In the genomic region with DNA sequence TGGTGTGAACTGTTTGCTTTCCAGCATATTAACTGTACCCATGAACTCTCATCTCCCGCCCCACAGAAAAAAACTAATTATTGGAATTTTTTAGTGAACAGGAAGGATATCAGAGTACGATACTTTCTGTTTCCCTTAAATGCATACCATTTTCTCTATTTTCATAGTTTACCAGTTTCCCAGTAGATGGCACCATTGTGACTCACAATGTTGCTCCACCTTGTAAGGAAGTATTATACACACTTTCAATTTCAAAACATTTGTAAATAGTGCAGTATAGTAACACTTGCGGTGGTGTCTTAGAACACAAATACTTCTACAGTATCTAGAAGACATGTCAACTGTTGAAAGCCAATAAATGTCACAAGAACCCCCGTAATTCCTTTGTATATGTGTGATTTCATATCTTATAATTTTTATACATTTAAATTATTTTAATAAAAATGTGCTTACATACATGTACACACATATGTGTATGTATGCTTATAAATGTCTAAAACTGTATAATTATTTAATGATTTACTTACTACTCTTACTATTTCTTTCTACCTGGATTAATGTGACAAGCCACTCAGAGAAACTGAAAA, we compare ENCODE assay signal across 8 cellular contexts.
DNase-seq lines count a peak whose midpoint lies in the region; ATAC-seq, FAIRE-seq and TF ChIP-seq lines count a peak whose summit lies in the region.

No MANE protein-coding gene starts in this region.

- peak overlapping the region; percentile 39 for H3K4me3 ChIP-seq in epithelial cell of proximal tubule (ENCODE audit: low read depth, low read length)

- TF ChIP-seq CTCF in epithelial cell of proximal tubule (conservative IDR thresholded peaks at IDR 0.05; ENCODE audit: low read depth, low read length): peak; percentile 67

- peaks cover 0 to 4% of the 10 kb centered on the region in 2 donors for H3K27me3 Mint-ChIP-seq in natural killer cell treated with Interleukin-12 subunit alpha and Interleukin-12 subunit beta and Interleukin-15 and Interleukin-18, amount 100 ng/mL, for 72 hours

- FAIRE-seq in HTR-8/SVneo (lab: Jason Lieb, UNC): peak; percentile 31

- H3K9me3 Mint-ChIP-seq in natural killer cell treated with Interleukin-12 subunit alpha and Interleukin-12 subunit beta and Interleukin-15 and Interleukin-18, amount 100 ng/mL, for 72 hours: no peaks in the 10 kb centered on the region

- ATAC-seq in activated CD4-positive, CD25-positive, alpha-beta regulatory T cell treated with anti-CD3 and anti-CD28 coated beads, Interleukin-2, amount 50 U/mL, for 24 hours: peak; percentile 58 to 62
- peak; percentile 99 for ATAC-seq in GM21528 (IDR thresholded peaks at IDR 0.05; ENCODE audit: low FRiP score, unreplicated experiment)
- ATAC-seq in natural killer cell treated with Interleukin-12 subunit alpha and Interleukin-12 subunit beta and Interleukin-15 and Interleukin-18, amount 100 ng/mL, for 72 hours: peak; percentile 69 to 73

- H3K36me3 Mint-ChIP-seq in natural killer cell treated with Interleukin-12 subunit alpha and Interleukin-12 subunit beta and Interleukin-15 and Interleukin-18, amount 100 ng/mL, for 72 hours: no peaks in the 10 kb centered on the region

- no peak for DNase-seq in activated CD4-positive, CD25-positive, alpha-beta regulatory T cell treated with anti-CD3 and anti-CD28 coated beads, Interleukin-2, amount 50 U/mL, for 72 hours
- DNase-seq in HTR-8/SVneo (ENCODE audit: insufficient read length, low spot score) (peak; percentile 35), SKM-1 (lab: John Stamatoyannopoulos, UW; ENCODE audit: unreplicated experiment) (peak; percentile 37), epithelial cell of proximal tubule (ENCODE audit: low read depth) (no peak)
- no peak for DNase-seq in natural killer cell treated with Interleukin-12 subunit alpha and Interleukin-12 subunit beta and Interleukin-15 and Interleukin-18, amount 100 ng/mL, for 72 hours (ENCODE audit: low spot score)
- DNase-seq in activated CD8-positive, alpha-beta memory T cell treated with anti-CD3 and anti-CD28 coated beads, Interleukin-2, amount 50 U/mL, for 48 hours: no peak

- H3K4me3 Mint-ChIP-seq in natural killer cell treated with Interleukin-12 subunit alpha and Interleukin-12 subunit beta and Interleukin-15 and Interleukin-18, amount 100 ng/mL, for 72 hours: peak overlapping the region; percentile 34

- peaks cover 4 to 7% of the 10 kb centered on the region in 2 donors for H3K4me1 Mint-ChIP-seq in natural killer cell treated with Interleukin-12 subunit alpha and Interleukin-12 subunit beta and Interleukin-15 and Interleukin-18, amount 100 ng/mL, for 72 hours (ENCODE audit: low read depth in 2 of 2)

- H3K27ac Mint-ChIP-seq in natural killer cell treated with Interleukin-12 subunit alpha and Interleukin-12 subunit beta and Interleukin-15 and Interleukin-18, amount 100 ng/mL, for 72 hours: peak overlapping the region in 1 of 2 donors; percentile 68

Comparison
In these comparisons a context has a peak if more than half of its experiments do, and no peak if none do; other contexts are left out.
1. DNase-seq: peak in HTR-8/SVneo (single experiment) and SKM-1 (single experiment); none in activated CD4-positive, CD25-positive, alpha-beta regulatory T cell treated with anti-CD3 and anti-CD28 coated beads, Interleukin-2, amount 50 U/mL, for 72 hours (single experiment), epithelial cell of proximal tubule (single experiment), natural killer cell treated with Interleukin-12 subunit alpha and Interleukin-12 subunit beta and Interleukin-15 and Interleukin-18, amount 100 ng/mL, for 72 hours (single experiment) and activated CD8-positive, alpha-beta memory T cell treated with anti-CD3 and anti-CD28 coated beads, Interleukin-2, amount 50 U/mL, for 48 hours (single experiment).
2. Peak in every context shown above with its lines, with median percentiles within 50 percentile points of each other: ATAC-seq.